18 cellular contexts compared by ENCODE assay signal in genomic region chr7:16747095-16747494, GRCh38. TPM values are rescaled to one million over a fixed set of nuclear protein-coding genes. Genes with fewer than 3 reads are reported as not detected.
DNase-seq lines count a peak whose midpoint lies in the region; ATAC-seq and TF ChIP-seq lines count a peak whose summit lies in the region.
"Had no signal": no experiment of that assay in that cellular context is flagged by ENCODE, and none has a peak within 500 bp of the region (broad histone marks: within the 10 kb centered on the region; RNA-seq: fewer than 3 reads in every experiment).

No MANE protein-coding gene starts in this region.

- H3K4me3 ChIP-seq in fibroblast of mammary gland (ENCODE audit: control insufficient read depth, low read depth, low read length) = no peak overlapping the region
- H3K4me3 ChIP-seq: PC-9 had no signal

- in situ Hi-C loops in GM13977 (cut with MboI; ENCODE audit: low pct_unique_long_range_greater_than_20kb, low sequenced_read_pairs, unreplicated experiment) = no loop called here

- TF ChIP-seq CTCF in fibroblast of mammary gland (conservative IDR thresholded peaks at IDR 0.05; ENCODE audit: control insufficient read depth, insufficient read depth, low read depth, low read length) (no peak), GM13977 (IDR thresholded peaks at IDR 0.05; ENCODE audit: extremely low read depth, insufficient read depth, missing control alignments) (no peak)

- DNase-seq in AG08395 (ENCODE audit: low spot score) (peak; percentile 29), DMS 273 treated with DMSO at 0.1 percent for 48 hours (lab: John Stamatoyannopoulos, UW) (peak; percentile 68), fibroblast of mammary gland (ENCODE audit: low read depth) (peak; percentile 59), left lobe of liver (ENCODE audit: low spot score) (no peak), GM13977 (ENCODE audit: low spot score) (no peak)
- DNase-seq: BE2C; CD4-positive, alpha-beta memory T cell; GF-D8; GOT3; KBM-7; NCI-H1105; NCI-H187 treated with DMSO at 0.1 percent for 48 hours; NCI-H510A treated with DMSO at 0.1 percent for 48 hours; PC-9; SK-N-SH had no signal

- peak; percentile 57 for ATAC-seq in left lobe of liver
- ATAC-seq in GM18498 (IDR thresholded peaks at IDR 0.05; ENCODE audit: unreplicated experiment) = no peak
- ATAC-seq in SK-N-SH treated with all-trans-retinoic acid at 6 μM for 48 hours = no peak

TF ChIP-seq in SK-N-SH treated with all-trans-retinoic acid at 6 μM for 48 hours, 23 proteins besides CTCF, POLR2A, EP300 and RAD21:
- no peak for TF ChIP-seq GLIS3 (CRISPR knock-in tag; IDR thresholded peaks at IDR 0.05)
- TF ChIP-seq CSDC2 (CRISPR knock-in tag; IDR thresholded peaks at IDR 0.05) = no peak
- no peak for TF ChIP-seq RARB (CRISPR knock-in tag; IDR thresholded peaks at IDR 0.05)
- TF ChIP-seq SNAI2 (CRISPR knock-in tag; IDR thresholded peaks at IDR 0.05) = no peak
- no peak for TF ChIP-seq TCF4 (CRISPR knock-in tag; IDR thresholded peaks at IDR 0.05; ENCODE audit: borderline replicate concordance)
- no peak for TF ChIP-seq ISL1 (CRISPR knock-in tag; IDR thresholded peaks at IDR 0.05)
- TF ChIP-seq ZFP30 (CRISPR knock-in tag; IDR thresholded peaks at IDR 0.05) = no peak
- TF ChIP-seq TOX (CRISPR knock-in tag; IDR thresholded peaks at IDR 0.05; ENCODE audit: borderline replicate concordance) = no peak
- TF ChIP-seq ZFP3 (CRISPR knock-in tag; IDR thresholded peaks at IDR 0.05) = no peak
- no peak for TF ChIP-seq ZNF8 (CRISPR knock-in tag; IDR thresholded peaks at IDR 0.05)

RNA-seq across cellular contexts. Expression of gene TSPAN13, which starts 6.5 kb away (rescaled TPM):
- 41.3 TPM for total RNA-seq in left lobe of liver
- total RNA-seq: CD4-positive, alpha-beta memory T cell had no signal

RNA-seq across cellular contexts. Expression of gene AGR2, which starts 57.7 kb away (rescaled TPM):
- 1.2 TPM for total RNA-seq in left lobe of liver
- total RNA-seq: CD4-positive, alpha-beta memory T cell; M059J had no signal

Comparison
In these comparisons a context has a peak if more than half of its experiments do, and no peak if none do; other contexts are left out.
1. DNase-seq: peak in AG08395 (single experiment), DMS 273 treated with DMSO at 0.1 percent for 48 hours (single experiment) and fibroblast of mammary gland (single experiment); none in left lobe of liver (single experiment) and GM13977 (single experiment).